In the genomic region with DNA sequence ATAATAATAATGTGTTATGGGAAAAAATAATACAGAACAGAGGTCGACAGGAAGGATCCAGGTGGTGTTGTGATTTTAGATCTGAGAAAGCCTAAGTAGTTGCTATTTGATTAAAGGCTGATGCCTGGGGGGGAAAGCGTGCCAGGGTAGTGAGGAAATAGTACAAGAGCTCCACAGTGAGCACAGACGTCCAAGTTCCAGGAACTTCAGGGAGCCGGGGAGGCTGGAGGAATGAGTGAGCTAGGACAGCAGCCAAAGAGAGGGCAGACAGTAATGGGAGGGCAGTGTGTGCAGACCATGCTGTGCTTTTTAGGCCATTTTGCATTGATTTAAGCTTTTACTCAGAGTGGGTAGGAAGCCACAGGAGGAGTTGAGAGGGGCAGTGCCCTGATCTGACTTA, we compare ENCODE assay signal across 1 cellular context.
TF ChIP-seq lines count a peak whose summit lies in the region.

No MANE protein-coding gene starts in this region.

TF ChIP-seq in GM23338, 12 proteins besides CTCF, POLR2A, EP300 and RAD21 (continued from another document):
- TF ChIP-seq, protein P1, sequence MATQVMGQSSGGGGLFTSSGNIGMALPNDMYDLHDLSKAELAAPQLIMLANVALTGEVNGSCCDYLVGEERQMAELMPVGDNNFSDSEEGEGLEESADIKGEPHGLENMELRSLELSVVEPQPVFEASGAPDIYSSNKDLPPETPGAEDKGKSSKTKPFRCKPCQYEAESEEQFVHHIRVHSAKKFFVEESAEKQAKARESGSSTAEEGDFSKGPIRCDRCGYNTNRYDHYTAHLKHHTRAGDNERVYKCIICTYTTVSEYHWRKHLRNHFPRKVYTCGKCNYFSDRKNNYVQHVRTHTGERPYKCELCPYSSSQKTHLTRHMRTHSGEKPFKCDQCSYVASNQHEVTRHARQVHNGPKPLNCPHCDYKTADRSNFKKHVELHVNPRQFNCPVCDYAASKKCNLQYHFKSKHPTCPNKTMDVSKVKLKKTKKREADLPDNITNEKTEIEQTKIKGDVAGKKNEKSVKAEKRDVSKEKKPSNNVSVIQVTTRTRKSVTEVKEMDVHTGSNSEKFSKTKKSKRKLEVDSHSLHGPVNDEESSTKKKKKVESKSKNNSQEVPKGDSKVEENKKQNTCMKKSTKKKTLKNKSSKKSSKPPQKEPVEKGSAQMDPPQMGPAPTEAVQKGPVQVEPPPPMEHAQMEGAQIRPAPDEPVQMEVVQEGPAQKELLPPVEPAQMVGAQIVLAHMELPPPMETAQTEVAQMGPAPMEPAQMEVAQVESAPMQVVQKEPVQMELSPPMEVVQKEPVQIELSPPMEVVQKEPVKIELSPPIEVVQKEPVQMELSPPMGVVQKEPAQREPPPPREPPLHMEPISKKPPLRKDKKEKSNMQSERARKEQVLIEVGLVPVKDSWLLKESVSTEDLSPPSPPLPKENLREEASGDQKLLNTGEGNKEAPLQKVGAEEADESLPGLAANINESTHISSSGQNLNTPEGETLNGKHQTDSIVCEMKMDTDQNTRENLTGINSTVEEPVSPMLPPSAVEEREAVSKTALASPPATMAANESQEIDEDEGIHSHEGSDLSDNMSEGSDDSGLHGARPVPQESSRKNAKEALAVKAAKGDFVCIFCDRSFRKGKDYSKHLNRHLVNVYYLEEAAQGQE (IDR thresholded peaks at IDR 0.05; ENCODE audit: unreplicated experiment), result no peak
- TF ChIP-seq, protein P2, sequence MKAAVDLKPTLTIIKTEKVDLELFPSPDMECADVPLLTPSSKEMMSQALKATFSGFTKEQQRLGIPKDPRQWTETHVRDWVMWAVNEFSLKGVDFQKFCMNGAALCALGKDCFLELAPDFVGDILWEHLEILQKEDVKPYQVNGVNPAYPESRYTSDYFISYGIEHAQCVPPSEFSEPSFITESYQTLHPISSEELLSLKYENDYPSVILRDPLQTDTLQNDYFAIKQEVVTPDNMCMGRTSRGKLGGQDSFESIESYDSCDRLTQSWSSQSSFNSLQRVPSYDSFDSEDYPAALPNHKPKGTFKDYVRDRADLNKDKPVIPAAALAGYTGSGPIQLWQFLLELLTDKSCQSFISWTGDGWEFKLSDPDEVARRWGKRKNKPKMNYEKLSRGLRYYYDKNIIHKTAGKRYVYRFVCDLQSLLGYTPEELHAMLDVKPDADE (IDR thresholded peaks at IDR 0.05), result no peak
- no peak for TF ChIP-seq NANOG (IDR thresholded peaks at IDR 0.05; ENCODE audit: borderline replicate concordance)
